In the genomic region with DNA sequence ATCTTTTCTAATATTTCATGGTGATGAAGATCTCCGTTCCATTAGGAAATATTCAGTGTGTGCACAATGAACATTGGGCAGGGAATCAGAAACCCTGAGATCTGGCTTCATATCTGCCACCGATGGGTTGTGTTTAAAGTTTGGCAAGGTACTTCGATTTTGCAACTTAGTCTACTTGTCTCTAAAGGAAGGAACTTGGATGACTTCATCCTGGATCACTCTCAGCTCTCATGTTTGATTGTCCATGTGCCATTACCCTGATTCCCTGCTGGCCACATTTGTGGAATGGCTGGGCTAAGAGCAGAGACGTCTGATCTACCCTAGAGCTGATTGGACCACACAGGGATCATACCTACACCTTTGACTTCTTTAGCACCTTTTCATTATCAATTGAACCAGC, we compare ENCODE assay signal across 22 cellular contexts.
"Had no signal": no experiment of that assay in that cellular context is flagged by ENCODE, and none has a peak within 500 bp of the region (broad histone marks: within the 10 kb centered on the region; RNA-seq: fewer than 3 reads in every experiment).

No MANE protein-coding gene starts in this region.

- H3K4me1 ChIP-seq: esophagus squamous epithelium, left lung, psoas muscle, testis, tibial artery had no signal

- DNase-seq: cortex of kidney; effector memory CD8-positive, alpha-beta T cell; erythroblast; esophagus squamous epithelium; kidney; left lung; mesendoderm; naive thymus-derived CD8-positive, alpha-beta T cell; nephron progenitor cell; nucleus accumbens; psoas muscle; right cardiac atrium; spleen; stimulated activated CD4-positive, alpha-beta T cell treated with anti-CD3 and anti-CD28 coated beads, Interleukin-4, amount 100 ng/mL, for 4 hours; stimulated activated naive CD8-positive, alpha-beta T cell treated with anti-CD3 and anti-CD28 coated beads, Interleukin-15, Interleukin-2, amounts not matched to agents 100 U/mL and 50 U/mL, for 24 hours; substantia nigra; testis; tibial artery had no signal

- FAIRE-seq: endometrium, frontal cortex, kidney had no signal

- H3K36me3 ChIP-seq: esophagus squamous epithelium, left lung, spleen, tibial artery had no signal

- ATAC-seq: effector memory CD8-positive, alpha-beta T cell; left lung; naive thymus-derived CD8-positive, alpha-beta T cell; psoas muscle; right cardiac atrium; stimulated activated memory B cell treated with anti-CD40 and anti-IgM and Interleukin-4, amounts not matched to agents 10 μg/mL and 1 μg/mL and 100 μg/mL, for 72 hours; stimulated activated naive CD8-positive, alpha-beta T cell treated with anti-CD3 and anti-CD28 coated beads, Interleukin-15, Interleukin-2, amounts not matched to agents 100 U/mL and 50 U/mL, for 24 hours had no signal

- H3K27me3 ChIP-seq: left lung, testis had no signal

- H3K27ac ChIP-seq: esophagus squamous epithelium, left lung, psoas muscle, skin epidermis, spleen, testis, tibial artery had no signal

- H3K4me3 ChIP-seq: esophagus squamous epithelium, left lung, psoas muscle, skin epidermis, spleen, testis, tibial artery had no signal

- H3K9me3 ChIP-seq: esophagus squamous epithelium, left lung, psoas muscle, spleen, testis, tibial artery had no signal
